9 cellular contexts compared by ENCODE assay signal in the genomic region with DNA sequence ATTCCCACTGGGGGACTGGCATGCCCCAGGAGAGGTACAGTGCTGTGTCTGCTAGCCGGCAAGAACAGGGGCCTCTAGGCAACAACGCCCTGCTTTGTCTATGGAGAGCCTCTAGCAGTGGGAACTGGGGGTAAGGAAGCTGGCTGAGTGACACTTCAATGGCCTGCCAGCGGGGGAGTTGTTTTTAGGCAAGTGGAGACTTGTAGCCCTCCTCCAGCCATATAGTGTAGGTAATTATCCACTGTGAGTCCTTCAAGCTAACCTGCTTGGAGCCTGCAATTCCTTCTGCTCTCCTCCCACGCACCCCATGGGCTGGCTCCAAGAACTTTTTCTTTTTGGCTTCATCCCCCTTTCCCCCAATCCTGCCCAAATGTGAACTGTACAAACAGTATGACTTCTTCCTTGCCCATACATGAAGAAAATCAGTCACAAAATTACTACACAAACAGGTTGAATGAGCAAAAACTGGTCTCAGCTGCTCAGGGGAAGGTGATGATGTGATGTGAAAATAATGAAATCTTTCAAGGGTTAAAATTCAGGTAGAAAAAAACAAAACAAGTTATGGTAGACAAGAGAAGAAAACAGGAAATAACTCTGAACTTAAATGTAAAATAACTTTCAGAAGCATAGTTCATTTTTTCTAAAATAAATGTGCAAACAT. TPM values are rescaled to one million over a fixed set of nuclear protein-coding genes. Genes with fewer than 3 reads are reported as not detected.
DNase-seq lines count a peak whose midpoint lies in the region; ATAC-seq and FAIRE-seq lines count a peak whose summit lies in the region.
"Had no signal": no experiment of that assay in that cellular context is flagged by ENCODE, and none has a peak within 500 bp of the region (broad histone marks: within the 10 kb centered on the region; RNA-seq: fewer than 3 reads in every experiment).

No MANE protein-coding gene starts in this region.

- CTCF ChIA-PET in CD8-positive, alpha-beta memory T cell (lab: Charles Lee), result no interaction called here

- FAIRE-seq in GM19239 (lab: Jason Lieb, UNC), result no peak

- H3K27me3 ChIP-seq in CD8-positive, alpha-beta memory T cell (ENCODE audit: insufficient read depth, low read length, poor library complexity, severe bottlenecking), result no peaks in the 10 kb centered on the region
- H3K27me3 ChIP-seq: colonic mucosa had no signal

- peak overlapping the region in 6 of 7 donors; percentile 13 to 60 (median 32) for H3K4me3 Mint-ChIP-seq in CD8-positive, alpha-beta memory T cell

- peak overlapping the region; percentile 38 for H3K4me3 ChIP-seq in CD8-positive, alpha-beta memory T cell (ENCODE audit: low read length)
- H3K4me3 ChIP-seq: colonic mucosa had no signal

- no peak overlapping the region for H3K27ac ChIP-seq in CD8-positive, alpha-beta memory T cell (ENCODE audit: low read depth, low read length)
- no peak overlapping the region for H3K27ac ChIP-seq in epithelial cell of prostate
- H3K27ac ChIP-seq: colonic mucosa had no signal

- H3K36me3 Mint-ChIP-seq in CD8-positive, alpha-beta memory T cell, result peaks cover 0 to 11% (median 8%) of the 10 kb centered on the region in 3 donors

- no peak for DNase-seq in CD8-positive, alpha-beta memory T cell
- DNase-seq in NCI-H748 (lab: John Stamatoyannopoulos, UW; ENCODE audit: unreplicated experiment) (peak; percentile 92), epithelial cell of prostate (ENCODE audit: low read depth, low spot score) (peak; percentile 18), GM19238 (ENCODE audit: insufficient read length, low spot score) (no peak), kidney tubule cell (ENCODE audit: low spot score) (no peak), GM19239 (ENCODE audit: insufficient read length, low spot score) (no peak)
- DNase-seq: colonic mucosa had no signal

- peaks cover 64 to 87% (median 71%) of the 10 kb centered on the region in 3 donors for H3K4me1 Mint-ChIP-seq in CD8-positive, alpha-beta memory T cell

- POLR2A ChIA-PET in CD8-positive, alpha-beta memory T cell (lab: Charles Lee), result interaction anchor here (0.5 kb wide), 1 partner anchor 87 kb away, joined by 3 read pairs; no protein-coding TSS in a partner anchor

- ATAC-seq in GM21360 (IDR thresholded peaks at IDR 0.05; ENCODE audit: unreplicated experiment), result peak; percentile 57
- no peak for ATAC-seq in HG03460 (IDR thresholded peaks at IDR 0.05; ENCODE audit: unreplicated experiment)

- peaks cover 94% of the 10 kb centered on the region for H3K4me1 ChIP-seq in CD8-positive, alpha-beta memory T cell (ENCODE audit: insufficient read depth, low read length)
- H3K4me1 ChIP-seq: colonic mucosa had no signal

- no peaks in the 10 kb centered on the region for H3K36me3 ChIP-seq in CD8-positive, alpha-beta memory T cell (ENCODE audit: insufficient read depth, low read length)
- H3K36me3 ChIP-seq: colonic mucosa had no signal

- H3K27ac Mint-ChIP-seq in CD8-positive, alpha-beta memory T cell, result peak overlapping the region in 4 of 8 donors; percentile 3 to 39 (median 20)

- no peaks in the 10 kb centered on the region for H3K9me3 ChIP-seq in CD8-positive, alpha-beta memory T cell (ENCODE audit: low read length)
- H3K9me3 ChIP-seq: colonic mucosa had no signal

- peaks cover 0 to 4% of the 10 kb centered on the region in 2 donors for H3K27me3 Mint-ChIP-seq in CD8-positive, alpha-beta memory T cell

- H3K9me3 Mint-ChIP-seq in CD8-positive, alpha-beta memory T cell, result no peaks in the 10 kb centered on the region

RNA-seq across cellular contexts. Expression of gene LEF1, which starts 33.1 kb away (rescaled TPM):
- total RNA-seq in CD8-positive, alpha-beta memory T cell, result 10 to 100 TPM; 53.2 to 55.1 TPM
- polyA plus RNA-seq in CD8-positive, alpha-beta memory T cell, result 230 TPM

Comparison
In these comparisons a context has a peak if more than half of its experiments do, and no peak if none do; other contexts are left out.
1. DNase-seq: peak in NCI-H748 (single experiment) and epithelial cell of prostate (single experiment); none in CD8-positive, alpha-beta memory T cell (0 of 5), GM19238 (single experiment), kidney tubule cell (single experiment) and GM19239 (single experiment).